In the genomic region with DNA sequence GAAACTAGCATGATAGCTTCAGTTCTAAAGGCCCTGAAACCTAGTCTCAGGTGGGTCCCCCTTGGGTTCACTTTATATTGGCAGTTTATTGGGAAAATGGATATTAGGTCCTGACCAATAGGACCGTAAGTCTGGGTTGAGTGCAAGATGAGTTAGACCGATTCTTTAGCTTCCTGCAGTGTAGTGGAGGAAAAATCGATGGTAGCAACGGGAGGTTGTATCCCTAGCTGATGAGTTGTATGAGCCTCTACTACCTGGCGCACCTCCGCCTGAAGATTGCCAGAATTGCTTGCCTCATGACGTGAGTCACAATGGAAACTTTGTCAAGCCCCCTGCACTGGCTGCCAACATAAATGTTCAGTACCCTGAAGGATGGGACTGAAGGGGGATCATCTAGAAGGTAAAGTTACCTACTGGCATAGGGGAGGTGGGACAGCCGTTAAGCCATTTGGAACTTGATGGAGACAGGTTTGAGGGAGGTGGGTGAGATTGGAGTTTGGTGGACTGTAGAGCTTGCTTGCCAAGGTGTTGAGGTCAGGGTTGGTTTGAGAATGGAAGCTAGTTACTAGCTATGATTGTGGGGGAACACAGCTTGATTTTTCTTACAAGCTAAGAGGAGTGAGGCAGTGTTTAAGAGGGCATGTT, we compare ENCODE assay signal across 8 cellular contexts. TPM values are rescaled to one million over a fixed set of nuclear protein-coding genes. Genes with fewer than 3 reads are reported as not detected.
DNase-seq lines count a peak whose midpoint lies in the region; ATAC-seq and TF ChIP-seq lines count a peak whose summit lies in the region.

No MANE protein-coding gene starts in this region.

- TF ChIP-seq CTCF in cardiac muscle cell (IDR thresholded peaks at IDR 0.05; ENCODE audit: low read depth, low read length) (no peak), left ventricle myocardium inferior (IDR thresholded peaks at IDR 0.05; ENCODE audit: borderline replicate concordance) (no peak), stomach (IDR thresholded peaks at IDR 0.05) (no peak), tibial artery (IDR thresholded peaks at IDR 0.05) (no peak)

- H3K36me3 Mint-ChIP-seq in activated T-cell treated with anti-CD3 and anti-CD28 coated beads, Interleukin-2, amount 50 U/mL, for 4 hours (ENCODE audit: insufficient read depth), result peaks cover 56% of the 10 kb centered on the region

- H3K9me3 ChIP-seq in cardiac muscle cell (ENCODE audit: low read depth) (no peaks in the 10 kb centered on the region), left ventricle myocardium inferior (replicated peaks) (no peaks in the 10 kb centered on the region), iPS-15b (ENCODE audit: control insufficient read depth, insufficient read depth, low read length) (no peaks in the 10 kb centered on the region), stomach (no peaks in the 10 kb centered on the region), tibial artery (no peaks in the 10 kb centered on the region)

- peak in 1 of 4 donors; percentile 18 for TF ChIP-seq POLR2A in stomach (IDR thresholded peaks at IDR 0.05)

- WGBS in stomach, 5 donors, result 53 to 73% (median 66%) methylated on average over 8 of the region's 8 CpGs

- no peaks in the 10 kb centered on the region for H3K9me3 Mint-ChIP-seq in activated T-cell treated with anti-CD3 and anti-CD28 coated beads, Interleukin-2, amount 50 U/mL, for 4 hours

- H3K9ac ChIP-seq in iPS-15b (ENCODE audit: low read depth, low read length), result peak overlapping the region; percentile 100

- H3K27ac ChIP-seq in cardiac muscle cell (peak overlapping the region; percentile 97), left ventricle myocardium inferior (replicated peaks) (no peak overlapping the region), stomach (peak overlapping the region; percentile 59 to 93 (median 88)), tibial artery (no peak overlapping the region)

- H3K4me3 ChIP-seq in cardiac muscle cell, result no peak overlapping the region
- H3K4me3 ChIP-seq in left ventricle myocardium inferior, result no peak overlapping the region
- peak overlapping the region; percentile 2 for H3K4me3 ChIP-seq in iPS-15b (ENCODE audit: low read depth, low read length)
- peak overlapping the region in 3 of 4 donors; percentile 4 to 90 (median 77) for H3K4me3 ChIP-seq in stomach
- H3K4me3 ChIP-seq in tibial artery, result no peak overlapping the region

- H3K36me3 ChIP-seq in cardiac muscle cell (peaks cover 13% of the 10 kb centered on the region), left ventricle myocardium inferior (peaks cover 71% of the 10 kb centered on the region), iPS-15b (ENCODE audit: control insufficient read depth, insufficient read depth, low read length) (peaks cover 47% of the 10 kb centered on the region), stomach (peaks cover 56 to 72% (median 71%) of the 10 kb centered on the region in 4 donors), tibial artery (peaks cover 54 to 68% (median 67%) of the 10 kb centered on the region in 3 donors)

- H3K4me1 ChIP-seq in cardiac muscle cell (ENCODE audit: low read depth) (peaks cover 4% of the 10 kb centered on the region), left ventricle myocardium inferior (peaks cover 66% of the 10 kb centered on the region), iPS-15b (ENCODE audit: control insufficient read depth, insufficient read depth, low read length) (peaks cover 15% of the 10 kb centered on the region), stomach (peaks cover 32 to 78% (median 50%) of the 10 kb centered on the region in 4 donors), tibial artery (peaks cover 0 to 59% (median 39%) of the 10 kb centered on the region in 4 donors)

- peak overlapping the region; percentile 100 for H3K4me3 Mint-ChIP-seq in activated T-cell treated with anti-CD3 and anti-CD28 coated beads, Interleukin-2, amount 50 U/mL, for 4 hours

- H3K27me3 ChIP-seq in cardiac muscle cell (no peaks in the 10 kb centered on the region), left ventricle myocardium inferior (ENCODE audit: low read depth) (no peaks in the 10 kb centered on the region), iPS-15b (ENCODE audit: control insufficient read depth, insufficient read depth, low read length) (no peaks in the 10 kb centered on the region), stomach (no peaks in the 10 kb centered on the region), tibial artery (no peaks in the 10 kb centered on the region)

- DNase-seq in cardiac muscle cell (ENCODE audit: low read depth in 1 of 2, low spot score in 1 of 2) (peak in 1 of 2 donors; percentile 46), left ventricle myocardium inferior (no peak), stomach (no peak), UCSD-AML1 (lab: John Stamatoyannopoulos, UW; ENCODE audit: unreplicated experiment) (no peak), NK-92 (lab: John Stamatoyannopoulos, UW; ENCODE audit: unreplicated experiment) (no peak), tibial artery (no peak)
- peak; percentile 45 for DNase-seq in activated T-cell treated with anti-CD3 and anti-CD28 coated beads, Interleukin-2, amount 50 U/mL, for 4 hours

- ATAC-seq in activated T-cell treated with anti-CD3 and anti-CD28 coated beads, Interleukin-2, amount 50 U/mL, for 4 hours, result peak; percentile 2

- peaks cover 31% of the 10 kb centered on the region for H3K4me1 Mint-ChIP-seq in activated T-cell treated with anti-CD3 and anti-CD28 coated beads, Interleukin-2, amount 50 U/mL, for 4 hours (ENCODE audit: low read depth)

- intact Hi-C loops in left ventricle myocardium inferior (cut with micrococcal nuclease) (no loop called here), stomach (cut with DNase I; ENCODE audit: low total_unique reads) (loop anchor here (10.0 kb wide), 1 partner anchor 145 kb away; a partner anchor contains a TSS), tibial artery (cut with DNase I; ENCODE audit: low total_unique reads) (loop anchor here (10.0 kb wide), 1 partner anchor 255 kb away; a partner anchor contains a TSS)

- peaks cover 7% of the 10 kb centered on the region for H3K27me3 Mint-ChIP-seq in activated T-cell treated with anti-CD3 and anti-CD28 coated beads, Interleukin-2, amount 50 U/mL, for 4 hours (ENCODE audit: low read depth)

- TF ChIP-seq EP300 in stomach (IDR thresholded peaks at IDR 0.05), result no peak

RNA-seq across cellular contexts. Expression of a gene that starts 4.0 kb away (rescaled TPM):
- total RNA-seq in cardiac muscle cell (22.0 and 24.7 TPM in 2 replicates), left ventricle myocardium inferior (6.3 TPM), stomach (100 to 1,000 TPM in 2 of 5 donors, 10 to 100 TPM in 2, 1 to 10 TPM in 1; 6.7 to 116 (median 24.6) TPM)
- polyA plus RNA-seq in cardiac muscle cell (14.6 and 24.6 TPM in 2 replicates), stomach (10 to 100 TPM; 24.1 to 25.3 (median 24.3) TPM)
- total RNA-seq in activated T-cell treated with anti-CD3 and anti-CD28 coated beads, Interleukin-2, amount 50 U/mL, for 4 hours, result 100 to 1,000 TPM; 106 to 149 (median 139) TPM

RNA-seq across cellular contexts. Expression of a gene that starts 43.1 kb away (rescaled TPM):
- total RNA-seq in cardiac muscle cell, result 26.0 and 26.1 TPM in 2 replicates
- 39.9 and 61.2 TPM in 2 replicates for polyA plus RNA-seq in cardiac muscle cell
- 13.0 TPM for total RNA-seq in left ventricle myocardium inferior
- 10 to 100 TPM; 37.4 to 44.1 (median 37.7) TPM for total RNA-seq in activated T-cell treated with anti-CD3 and anti-CD28 coated beads, Interleukin-2, amount 50 U/mL, for 4 hours
- 100 to 1,000 TPM in 1 of 5 donors, 10 to 100 TPM in 3, 1 to 10 TPM in 1; 6.2 to 112 (median 23.1) TPM for total RNA-seq in stomach
- 10 to 100 TPM; 22.1 to 25.6 (median 23.7) TPM for polyA plus RNA-seq in stomach

Comparison
In these comparisons a context has a peak if more than half of its experiments do, and no peak if none do; other contexts are left out.
1. H3K27ac ChIP-seq: peak in cardiac muscle cell (single experiment) and stomach (5 of 5); none in left ventricle myocardium inferior (single experiment) and tibial artery (0 of 2).
2. H3K4me3 ChIP-seq: peak in iPS-15b (single experiment) and stomach (3 of 4); none in cardiac muscle cell (single experiment), left ventricle myocardium inferior (single experiment) and tibial artery (0 of 2).